ENCODE assay signal across 20 cellular contexts in the genomic region with DNA sequence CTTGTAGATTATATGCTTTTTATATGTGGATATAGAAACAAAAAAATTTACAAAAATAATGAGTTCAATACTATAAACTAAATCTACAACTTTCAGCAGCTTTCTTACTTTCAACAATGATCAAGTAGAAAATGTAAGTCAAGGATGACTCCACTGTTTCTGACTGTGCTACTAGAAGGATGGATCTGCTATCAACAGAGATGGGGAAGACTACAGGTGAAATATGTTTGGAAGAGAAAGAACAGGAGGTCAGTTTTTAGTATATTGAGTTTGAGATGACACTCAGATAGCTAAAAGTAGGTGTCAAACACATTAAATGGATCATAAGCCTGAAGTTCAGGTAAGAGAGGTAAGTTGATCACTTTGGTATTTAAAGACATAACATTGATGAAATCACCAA.
DNase-seq lines count a peak whose midpoint lies in the region; ATAC-seq and TF ChIP-seq lines count a peak whose summit lies in the region.
"Had no signal": no experiment of that assay in that cellular context is flagged by ENCODE, and none has a peak within 500 bp of the region (broad histone marks: within the 10 kb centered on the region; RNA-seq: fewer than 3 reads in every experiment).

No MANE protein-coding gene starts in this region.

- peaks cover 49% of the 10 kb centered on the region for H3F3A ChIP-seq in GM23248 (ENCODE audit: insufficient read depth)
- H3F3A ChIP-seq in PC-9 (ENCODE audit: insufficient read depth, low read depth): peaks cover 21% of the 10 kb centered on the region

- H3K9me3 ChIP-seq in GM23248 (ENCODE audit: low read depth) (no peaks in the 10 kb centered on the region), PC-9 (ENCODE audit: insufficient read depth, low read depth) (peaks cover 4% of the 10 kb centered on the region; the same call in 1 of the 2 replicates), thoracic aorta (no peaks in the 10 kb centered on the region)
- H3K9me3 ChIP-seq: BLaER1 had no signal

- H3K27ac ChIP-seq in GM23248: peak overlapping the region; percentile 41
- peak overlapping the region; percentile 43; the same call in 1 of the 2 replicates for H3K27ac ChIP-seq in PC-9
- H3K27ac ChIP-seq in brain microvascular endothelial cell: peak overlapping the region; percentile 52
- peak overlapping the region; percentile 77 to 79 for H3K27ac ChIP-seq in thoracic aorta
- H3K27ac ChIP-seq: BLaER1 had no signal

- no peaks in the 10 kb centered on the region for H3K9me2 ChIP-seq in GM23248 (ENCODE audit: insufficient read depth)
- no peaks in the 10 kb centered on the region for H3K9me2 ChIP-seq in PC-9 (ENCODE audit: insufficient read depth)

- POLR2A ChIA-PET in PC-9 (lab: Charles Lee; ENCODE audit: unreplicated experiment): no interaction called here

- ATAC-seq in thoracic aorta (ENCODE audit: insufficient number of reproducible peaks, low FRiP score, low read depth) (no peak), GM21360 (IDR thresholded peaks at IDR 0.05; ENCODE audit: unreplicated experiment) (no peak)
- ATAC-seq: GM12878, Panc1 had no signal

- H3K9ac ChIP-seq in GM23248: no peak overlapping the region
- H3K9ac ChIP-seq: BLaER1 had no signal

- CTCF ChIA-PET in PC-9 (lab: Charles Lee): interaction anchor here (0.6 kb wide), 1 partner anchor 798 kb away, joined by 3 read pairs; no protein-coding TSS in a partner anchor

- BruUV-seq in PC-9 (replicated peaks; lab: Mats Ljungman, UMichigan): no TSS peak

- peak overlapping the region; percentile 46 for H3K4me2 ChIP-seq in GM23248 (ENCODE audit: unreplicated experiment)
- H3K4me2 ChIP-seq in PC-9: no peak overlapping the region
- H3K4me2 ChIP-seq: BLaER1 had no signal

- no peak for DNase-seq in GM23248
- no peak for DNase-seq in PC-9
- no peak for DNase-seq in brain microvascular endothelial cell
- DNase-seq in thoracic aorta (ENCODE audit: low spot score): no peak
- DNase-seq in NCI-H2196 treated with DMSO at 0.1 percent for 48 hours (lab: John Stamatoyannopoulos, UW; ENCODE audit: unreplicated experiment): no peak
- no peak for DNase-seq in NCI-H2171 (lab: John Stamatoyannopoulos, UW)
- DNase-seq: CD4-positive, alpha-beta T cell; COR-L47; DMS 273 treated with DMSO at 0.1 percent for 48 hours; DMS79 treated with DMSO at 0.1 percent for 48 hours; Kasumi-1; NCI-H187; NCI-H345; NCI-H524; NCI-H774; NK-92 treated with Interleukin-12 subunit alpha and Interleukin-12 subunit beta, amount 100 ng/mL, for 24 hours had no signal

- H4K20me1 ChIP-seq in GM23248 (ENCODE audit: insufficient read depth): no peaks in the 10 kb centered on the region
- no peaks in the 10 kb centered on the region for H4K20me1 ChIP-seq in PC-9 (ENCODE audit: insufficient read depth)

- intact Hi-C loops in PC-9 (cut with micrococcal nuclease; ENCODE audit: unreplicated experiment): no loop called here

- H3K27me3 ChIP-seq in GM23248 (replicated peaks; ENCODE audit: insufficient read depth) (no peaks in the 10 kb centered on the region), PC-9 (ENCODE audit: insufficient read depth, low read depth) (no peaks in the 10 kb centered on the region), brain microvascular endothelial cell (replicated peaks) (no peaks in the 10 kb centered on the region), thoracic aorta (replicated peaks; ENCODE audit: insufficient read depth) (no peaks in the 10 kb centered on the region)
- H3K27me3 ChIP-seq: BLaER1 had no signal

- 0 out of 2 replicates have a peak, but pooled peaks cover 4% of the 10 kb centered on the region for H3K79me2 ChIP-seq in GM23248 (ENCODE audit: insufficient read depth)
- H3K79me2 ChIP-seq in PC-9 (ENCODE audit: low read depth): peaks cover 5% of the 10 kb centered on the region

- H2AFZ ChIP-seq in GM23248 (no peak overlapping the region), PC-9 (no peak overlapping the region)

- H3K36me3 ChIP-seq in GM23248 (ENCODE audit: low read depth) (no peaks in the 10 kb centered on the region), PC-9 (ENCODE audit: low read depth) (no peaks in the 10 kb centered on the region), brain microvascular endothelial cell (replicated peaks) (no peaks in the 10 kb centered on the region), thoracic aorta (no peaks in the 10 kb centered on the region)

- in situ Hi-C loops in GM23248 (cut with MboI): no loop called here
- in situ Hi-C loops in brain microvascular endothelial cell (cut with HindIII; ENCODE audit: low pct_ligation_motif_present, low sequenced_read_pairs): no loop called here

- H3K4me1 ChIP-seq in GM23248 (ENCODE audit: insufficient read depth) (peaks cover 57% of the 10 kb centered on the region), PC-9 (replicated peaks; ENCODE audit: insufficient read depth) (peaks cover 40% of the 10 kb centered on the region), thoracic aorta (ENCODE audit: control insufficient read depth in 1 of 2, low read depth in 2 of 2) (peaks cover 34% of the 10 kb centered on the region in 2 donors)
- H3K4me1 ChIP-seq: BLaER1 had no signal

- TF ChIP-seq CTCF in PC-9 (conservative IDR thresholded peaks at IDR 0.05): no peak
- TF ChIP-seq CTCF in brain microvascular endothelial cell (IDR thresholded peaks at IDR 0.05; ENCODE audit: low read depth, low read length, missing control alignments): no peak
- no peak for TF ChIP-seq CTCF in thoracic aorta (IDR thresholded peaks at IDR 0.05)

- H3K4me3 ChIP-seq in GM23248 (no peak overlapping the region), PC-9 (no peak overlapping the region), brain microvascular endothelial cell (ENCODE audit: low read depth, low read length) (no peak overlapping the region), thoracic aorta (no peak overlapping the region)
- H3K4me3 ChIP-seq: BLaER1, GM12878 had no signal
